ENCODE assay signal across 1 cellular context in genomic region chr1:178536329-178536728, GRCh38.
TF ChIP-seq lines count a peak whose summit lies in the region.

No MANE protein-coding gene starts in this region.

TF ChIP-seq in IMR-90, 13 proteins besides CTCF, POLR2A, EP300 and RAD21 (continued from another document):
- TF ChIP-seq, protein P1, sequence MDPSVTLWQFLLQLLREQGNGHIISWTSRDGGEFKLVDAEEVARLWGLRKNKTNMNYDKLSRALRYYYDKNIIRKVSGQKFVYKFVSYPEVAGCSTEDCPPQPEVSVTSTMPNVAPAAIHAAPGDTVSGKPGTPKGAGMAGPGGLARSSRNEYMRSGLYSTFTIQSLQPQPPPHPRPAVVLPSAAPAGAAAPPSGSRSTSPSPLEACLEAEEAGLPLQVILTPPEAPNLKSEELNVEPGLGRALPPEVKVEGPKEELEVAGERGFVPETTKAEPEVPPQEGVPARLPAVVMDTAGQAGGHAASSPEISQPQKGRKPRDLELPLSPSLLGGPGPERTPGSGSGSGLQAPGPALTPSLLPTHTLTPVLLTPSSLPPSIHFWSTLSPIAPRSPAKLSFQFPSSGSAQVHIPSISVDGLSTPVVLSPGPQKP (IDR thresholded peaks at IDR 0.05; ENCODE audit: borderline replicate concordance, low read depth, low read length): no peak
- no peak for TF ChIP-seq MAZ (IDR thresholded peaks at IDR 0.05; ENCODE audit: borderline replicate concordance, low read depth, low read length)
- no peak for TF ChIP-seq BHLHE40 (IDR thresholded peaks at IDR 0.05; ENCODE audit: low read depth, low read length)
- no peak for TF ChIP-seq NFE2L2 (IDR thresholded peaks at IDR 0.05; ENCODE audit: low read depth, low read length)
- TF ChIP-seq, protein P2, sequence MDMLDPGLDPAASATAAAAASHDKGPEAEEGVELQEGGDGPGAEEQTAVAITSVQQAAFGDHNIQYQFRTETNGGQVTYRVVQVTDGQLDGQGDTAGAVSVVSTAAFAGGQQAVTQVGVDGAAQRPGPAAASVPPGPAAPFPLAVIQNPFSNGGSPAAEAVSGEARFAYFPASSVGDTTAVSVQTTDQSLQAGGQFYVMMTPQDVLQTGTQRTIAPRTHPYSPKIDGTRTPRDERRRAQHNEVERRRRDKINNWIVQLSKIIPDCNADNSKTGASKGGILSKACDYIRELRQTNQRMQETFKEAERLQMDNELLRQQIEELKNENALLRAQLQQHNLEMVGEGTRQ (IDR thresholded peaks at IDR 0.05; ENCODE audit: low read depth, low read length): no peak
- no peak for TF ChIP-seq SMC3 (IDR thresholded peaks at IDR 0.05; ENCODE audit: low read depth, low read length)
- TF ChIP-seq RCOR1 (IDR thresholded peaks at IDR 0.05; ENCODE audit: insufficient replicate concordance, low read length): no peak
- no peak for TF ChIP-seq RFX5 (IDR thresholded peaks at IDR 0.05; ENCODE audit: low read depth, low read length)
